In the genomic region with DNA sequence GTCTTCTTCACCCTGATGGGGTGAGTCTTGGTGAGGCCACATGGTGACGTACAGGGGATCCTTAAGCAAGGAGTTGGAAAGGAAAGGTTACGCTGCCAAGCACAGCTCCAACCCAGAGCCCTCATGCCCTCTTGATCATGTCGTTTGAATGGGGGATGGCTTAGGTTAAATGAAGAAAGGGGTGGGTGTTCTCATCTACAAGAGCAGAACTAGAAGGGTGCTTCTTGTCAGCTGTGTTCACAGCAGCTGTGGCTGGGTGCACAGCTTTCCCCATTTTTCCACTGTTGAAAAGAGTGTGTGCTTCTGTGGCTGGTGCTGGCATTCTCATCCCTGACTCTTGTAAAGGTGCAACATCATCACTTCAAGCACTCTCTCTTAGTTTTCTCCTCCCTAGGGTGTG, we compare ENCODE assay signal across 22 cellular contexts. TPM values are rescaled to one million over a fixed set of nuclear protein-coding genes. Genes with fewer than 3 reads are reported as not detected.
"Had no signal": no experiment of that assay in that cellular context is flagged by ENCODE, and none has a peak within 500 bp of the region (broad histone marks: within the 10 kb centered on the region; RNA-seq: fewer than 3 reads in every experiment).

No MANE protein-coding gene starts in this region.

- H3K27ac Mint-ChIP-seq: activated B cell treated with CpG ODN at 0.5 μM for 24 hours; activated CD4-positive, alpha-beta memory T cell treated with anti-CD3 and anti-CD28 coated beads for 36 hours; activated CD4-positive, alpha-beta T cell treated with anti-CD3 and anti-CD28 coated beads for 36 hours; activated naive CD8-positive, alpha-beta T cell treated with anti-CD3 and anti-CD28 coated beads for 36 hours; stimulated activated memory B cell treated with anti-CD40 and anti-IgM and Interleukin-4, amounts not matched to agents 10 μg/mL and 1 μg/mL and 100 μg/mL, for 72 hours had no signal

- H3K27me3 Mint-ChIP-seq: activated B cell treated with CpG ODN at 0.5 μM for 24 hours; activated CD4-positive, alpha-beta memory T cell treated with anti-CD3 and anti-CD28 coated beads for 36 hours; activated CD4-positive, alpha-beta T cell treated with anti-CD3 and anti-CD28 coated beads for 36 hours; activated naive CD8-positive, alpha-beta T cell treated with anti-CD3 and anti-CD28 coated beads for 36 hours; stimulated activated memory B cell treated with anti-CD40 and anti-IgM and Interleukin-4, amounts not matched to agents 10 μg/mL and 1 μg/mL and 100 μg/mL, for 72 hours had no signal

- H3K4me3 ChIP-seq: coronary artery, gastroesophageal sphincter, mucosa of descending colon, smooth muscle cell, stomach, thoracic aorta had no signal

- H3K36me3 Mint-ChIP-seq: activated CD4-positive, alpha-beta memory T cell treated with anti-CD3 and anti-CD28 coated beads for 36 hours; activated naive CD8-positive, alpha-beta T cell treated with anti-CD3 and anti-CD28 coated beads for 36 hours; stimulated activated memory B cell treated with anti-CD40 and anti-IgM and Interleukin-4, amounts not matched to agents 10 μg/mL and 1 μg/mL and 100 μg/mL, for 72 hours had no signal

- DNase-seq: activated B cell treated with CpG ODN at 0.5 μM for 24 hours; activated CD4-positive, alpha-beta memory T cell treated with anti-CD3 and anti-CD28 coated beads for 36 hours; activated CD4-positive, alpha-beta T cell treated with anti-CD3 and anti-CD28 coated beads for 36 hours; activated naive CD4-positive, alpha-beta T cell treated with Interleukin-2 at 50 U/mL for 16 hours; activated naive CD8-positive, alpha-beta T cell treated with anti-CD3 and anti-CD28 coated beads for 36 hours; activated T-cell treated with anti-CD3 and anti-CD28 coated beads, Interleukin-2, amount 50 U/mL, for 48 hours; amniotic stem cell; cerebellar nuclear complex; mesendoderm; mucosa of descending colon; nephron progenitor cell; occipital lobe; stimulated activated CD4-positive, alpha-beta T cell treated with anti-CD3 and anti-CD28 coated beads, Interleukin-15, amount 100 ng/mL, for 24 hours; stomach; T1000 had no signal

- H3K4me3 Mint-ChIP-seq: activated B cell treated with CpG ODN at 0.5 μM for 24 hours; activated CD4-positive, alpha-beta memory T cell treated with anti-CD3 and anti-CD28 coated beads for 36 hours; activated CD4-positive, alpha-beta T cell treated with anti-CD3 and anti-CD28 coated beads for 36 hours; activated naive CD8-positive, alpha-beta T cell treated with anti-CD3 and anti-CD28 coated beads for 36 hours; nephron progenitor cell; stimulated activated memory B cell treated with anti-CD40 and anti-IgM and Interleukin-4, amounts not matched to agents 10 μg/mL and 1 μg/mL and 100 μg/mL, for 72 hours had no signal

- H3K27me3 ChIP-seq: gastroesophageal sphincter, stomach had no signal

- H3K36me3 ChIP-seq: thoracic aorta had no signal

- H3K9me3 ChIP-seq: gastroesophageal sphincter, mucosa of descending colon, stomach, thoracic aorta had no signal

- H3K9me3 Mint-ChIP-seq: activated B cell treated with CpG ODN at 0.5 μM for 24 hours; activated CD4-positive, alpha-beta memory T cell treated with anti-CD3 and anti-CD28 coated beads for 36 hours; activated naive CD8-positive, alpha-beta T cell treated with anti-CD3 and anti-CD28 coated beads for 36 hours; nephron progenitor cell; stimulated activated memory B cell treated with anti-CD40 and anti-IgM and Interleukin-4, amounts not matched to agents 10 μg/mL and 1 μg/mL and 100 μg/mL, for 72 hours had no signal

- H3K27ac ChIP-seq: epithelial cell of prostate had no signal

- H3K4me1 Mint-ChIP-seq: activated CD4-positive, alpha-beta T cell treated with anti-CD3 and anti-CD28 coated beads for 36 hours; activated naive CD8-positive, alpha-beta T cell treated with anti-CD3 and anti-CD28 coated beads for 36 hours; stimulated activated memory B cell treated with anti-CD40 and anti-IgM and Interleukin-4, amounts not matched to agents 10 μg/mL and 1 μg/mL and 100 μg/mL, for 72 hours had no signal

- H3K4me2 ChIP-seq: smooth muscle cell had no signal

- ATAC-seq: activated CD4-positive, alpha-beta T cell treated with anti-CD3 and anti-CD28 coated beads for 36 hours; stimulated activated memory B cell treated with anti-CD40 and anti-IgM and Interleukin-4, amounts not matched to agents 10 μg/mL and 1 μg/mL and 100 μg/mL, for 72 hours had no signal

RNA-seq across cellular contexts. Expression of a gene that starts 15.5 kb away (rescaled TPM):
- total RNA-seq: activated B cell treated with CpG ODN at 0.5 μM for 24 hours; activated CD4-positive, alpha-beta memory T cell treated with anti-CD3 and anti-CD28 coated beads for 36 hours; activated CD4-positive, alpha-beta T cell treated with anti-CD3 and anti-CD28 coated beads for 36 hours; activated naive CD8-positive, alpha-beta T cell treated with anti-CD3 and anti-CD28 coated beads for 36 hours; T-helper 1 cell treated with Interleukin-12 subunit alpha and Interleukin-12 subunit beta and Interleukin-4 antibody, amounts not matched to agents 30 ng/mL and 1 ng/mL, for 36 hours had no signal
